24 cellular contexts compared by ENCODE assay signal in genomic region chr15:42145546-42146455, GRCh38. TPM values are rescaled to one million over a fixed set of nuclear protein-coding genes. Genes with fewer than 3 reads are reported as not detected.
"Had no signal": no experiment of that assay in that cellular context is flagged by ENCODE, and none has a peak within 500 bp of the region (broad histone marks: within the 10 kb centered on the region; RNA-seq: fewer than 3 reads in every experiment).

No MANE protein-coding gene starts in this region.

- DNase-seq: activated CD4-positive, alpha-beta memory T cell treated with anti-CD3 and anti-CD28 coated beads, Interleukin-2, amount 10 ng/mL, durations not matched to agents 7 days and 5 days; activated CD4-positive, alpha-beta T cell treated with anti-CD3 and anti-CD28 coated beads, Interleukin-2, amount 10 ng/mL, durations not matched to agents 24 days and 14 days; activated gamma-delta T cell treated with Interleukin-2 at 50 U/mL for 16 hours; amniotic stem cell; effector CD4-positive, alpha-beta T cell; heart right ventricle; naive thymus-derived CD8-positive, alpha-beta T cell; stimulated activated CD4-positive, alpha-beta T cell treated with anti-CD3 and anti-CD28 coated beads, Interleukin-15, amount 100 ng/mL, for 24 hours; stimulated activated CD8-positive, alpha-beta memory T cell treated with anti-CD3 and anti-CD28 coated beads, Interleukin-4, amount 100 ng/mL, for 48 hours; stimulated activated naive B cell treated with anti-CD40 and anti-IgM and Interleukin-4, amounts not matched to agents 10 μg/mL and 1 μg/mL and 100 μg/mL, for 72 hours; T-helper 9 cell had no signal

- H3K4me1 ChIP-seq: pancreas, SJSA1 had no signal

- H3K4me3 ChIP-seq: heart right ventricle, lung, pancreas, SJSA1, skin epidermis had no signal

- H3K4me1 Mint-ChIP-seq: activated CD4-positive, alpha-beta memory T cell treated with anti-CD3 and anti-CD28 coated beads, Interleukin-2, amount 10 ng/mL, durations not matched to agents 7 days and 5 days; activated CD4-positive, alpha-beta T cell treated with anti-CD3 and anti-CD28 coated beads, Interleukin-2, amount 10 ng/mL, durations not matched to agents 24 days and 14 days; stimulated activated naive B cell treated with anti-CD40 and anti-IgM and Interleukin-4, amounts not matched to agents 10 μg/mL and 1 μg/mL and 100 μg/mL, for 72 hours had no signal

- H3K9me3 ChIP-seq: heart right ventricle, neutrophil, pancreas, SJSA1 had no signal

- H3K4me3 Mint-ChIP-seq: activated CD4-positive, alpha-beta memory T cell treated with anti-CD3 and anti-CD28 coated beads, Interleukin-2, amount 10 ng/mL, durations not matched to agents 7 days and 5 days; activated CD4-positive, alpha-beta T cell treated with anti-CD3 and anti-CD28 coated beads, Interleukin-2, amount 10 ng/mL, durations not matched to agents 24 days and 14 days; activated naive CD8-positive, alpha-beta T cell; naive thymus-derived CD8-positive, alpha-beta T cell; stimulated activated naive B cell treated with anti-CD40 and anti-IgM and Interleukin-4, amounts not matched to agents 10 μg/mL and 1 μg/mL and 100 μg/mL, for 72 hours had no signal

- H3K36me3 Mint-ChIP-seq: activated naive CD8-positive, alpha-beta T cell; naive thymus-derived CD8-positive, alpha-beta T cell; stimulated activated naive B cell treated with anti-CD40 and anti-IgM and Interleukin-4, amounts not matched to agents 10 μg/mL and 1 μg/mL and 100 μg/mL, for 72 hours had no signal

- H3K27ac Mint-ChIP-seq: activated CD4-positive, alpha-beta memory T cell treated with anti-CD3 and anti-CD28 coated beads, Interleukin-2, amount 10 ng/mL, durations not matched to agents 7 days and 5 days; activated CD4-positive, alpha-beta T cell treated with anti-CD3 and anti-CD28 coated beads, Interleukin-2, amount 10 ng/mL, durations not matched to agents 24 days and 14 days; activated naive CD8-positive, alpha-beta T cell; stimulated activated naive B cell treated with anti-CD40 and anti-IgM and Interleukin-4, amounts not matched to agents 10 μg/mL and 1 μg/mL and 100 μg/mL, for 72 hours had no signal

- ATAC-seq: heart right ventricle; left lobe of liver; naive thymus-derived CD8-positive, alpha-beta T cell; pancreas; stimulated activated naive B cell treated with anti-CD40 and anti-IgM and Interleukin-4, amounts not matched to agents 10 μg/mL and 1 μg/mL and 100 μg/mL, for 72 hours had no signal

- H3K9me3 Mint-ChIP-seq: activated CD4-positive, alpha-beta memory T cell treated with anti-CD3 and anti-CD28 coated beads, Interleukin-2, amount 10 ng/mL, durations not matched to agents 7 days and 5 days; activated CD4-positive, alpha-beta T cell treated with anti-CD3 and anti-CD28 coated beads, Interleukin-2, amount 10 ng/mL, durations not matched to agents 24 days and 14 days; naive thymus-derived CD8-positive, alpha-beta T cell; stimulated activated naive B cell treated with anti-CD40 and anti-IgM and Interleukin-4, amounts not matched to agents 10 μg/mL and 1 μg/mL and 100 μg/mL, for 72 hours had no signal

- H3K27me3 ChIP-seq: neutrophil, pancreas, SJSA1 had no signal

- H3K27me3 Mint-ChIP-seq: activated CD4-positive, alpha-beta memory T cell treated with anti-CD3 and anti-CD28 coated beads, Interleukin-2, amount 10 ng/mL, durations not matched to agents 7 days and 5 days; activated naive CD8-positive, alpha-beta T cell had no signal

- H3K36me3 ChIP-seq: heart right ventricle, neutrophil, pancreas, SJSA1 had no signal

- H3K27ac ChIP-seq: heart right ventricle, neutrophil, pancreas, SJSA1, skin epidermis had no signal

RNA-seq across cellular contexts. Expression of gene PLA2G4F, which starts 10.6 kb away (rescaled TPM):
- total RNA-seq: activated CD4-positive, alpha-beta memory T cell treated with anti-CD3 and anti-CD28 coated beads, Interleukin-2, amount 10 ng/mL, durations not matched to agents 7 days and 5 days; activated CD4-positive, alpha-beta T cell treated with anti-CD3 and anti-CD28 coated beads, Interleukin-2, amount 10 ng/mL, durations not matched to agents 24 days and 14 days; cerebellum; fibroblast of villous mesenchyme; naive thymus-derived CD8-positive, alpha-beta T cell; pulmonary artery endothelial cell; SJSA1; T-helper 1 cell treated with Interleukin-12 subunit alpha and Interleukin-12 subunit beta and Interleukin-4 antibody, amounts not matched to agents 30 ng/mL and 1 ng/mL, for 36 hours had no signal

RNA-seq across cellular contexts. Expression of gene PLA2G4D, which starts 51.4 kb away (rescaled TPM):
- total RNA-seq: activated CD4-positive, alpha-beta memory T cell treated with anti-CD3 and anti-CD28 coated beads, Interleukin-2, amount 10 ng/mL, durations not matched to agents 7 days and 5 days; activated CD4-positive, alpha-beta T cell treated with anti-CD3 and anti-CD28 coated beads, Interleukin-2, amount 10 ng/mL, durations not matched to agents 24 days and 14 days; epithelial cell of proximal tubule; fibroblast of villous mesenchyme; heart right ventricle; kidney epithelial cell; left lobe of liver; naive thymus-derived CD8-positive, alpha-beta T cell; pulmonary artery endothelial cell; SJSA1; T-helper 1 cell treated with Interleukin-12 subunit alpha and Interleukin-12 subunit beta and Interleukin-4 antibody, amounts not matched to agents 30 ng/mL and 1 ng/mL, for 36 hours had no signal
